In the genomic region with DNA sequence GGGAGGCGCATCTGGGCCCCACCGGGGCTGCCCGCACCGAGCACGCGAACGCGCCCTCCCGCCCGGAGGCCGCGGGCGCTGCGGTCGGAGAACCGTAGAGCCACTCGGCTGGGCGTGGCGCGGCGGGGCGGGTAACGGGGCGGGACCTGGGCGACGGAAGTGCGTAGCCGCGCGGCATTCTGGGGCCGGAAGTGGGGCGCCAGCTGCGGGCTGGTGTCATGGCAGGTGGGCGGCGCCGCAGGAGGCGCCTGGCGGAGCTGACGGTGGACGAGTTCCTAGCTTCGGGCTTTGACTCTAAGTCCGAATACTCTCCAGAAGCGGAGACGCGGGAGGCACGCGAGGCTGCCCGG, we compare ENCODE assay signal across 9 cellular contexts. TPM values are rescaled to one million over a fixed set of nuclear protein-coding genes. Genes with fewer than 3 reads are reported as not detected.
A peak's percentile ranks its signal among the peaks of the same experiment; 100 is the strongest.
DNase-seq lines count a peak whose midpoint lies in the region; ATAC-seq, FAIRE-seq and TF ChIP-seq lines count a peak whose summit lies in the region.
"Not testable (repeated sequence)": the region's sequence is repeated elsewhere in the genome, so short reads cannot be mapped to it uniquely, and the experiment has no call there.
"Had no signal": no experiment of that assay in that cellular context is flagged by ENCODE, and none has a peak within 500 bp of the region (broad histone marks: within the 10 kb centered on the region; RNA-seq: fewer than 3 reads in every experiment).

No MANE protein-coding gene starts in this region.

- TF ChIP-seq EP300 in GM12878 (IDR thresholded peaks at IDR 0.05; ENCODE audit: borderline replicate concordance in 1 of 2, control insufficient read depth in 1 of 2, low read depth in 2 of 2, low read length in 2 of 2), result not testable (repeated sequence)

- H2AFZ ChIP-seq in GM12878 (ENCODE audit: control insufficient read depth, low read depth, low read length), result not testable (repeated sequence)

- H3K9ac ChIP-seq in GM12878 (ENCODE audit: control insufficient read depth, insufficient read depth, low read length), result peak overlapping the region; percentile 35; the same call in 1 of the 2 replicates

- FAIRE-seq in GM12878 (lab: Jason Lieb, UNC), result not testable (repeated sequence)

- RAD21 ChIA-PET in GM12878 (lab: Charles Lee; ENCODE audit: unreplicated experiment), result not testable (repeated sequence)

- peak overlapping the region; percentile 44 for H3K4me3 Mint-ChIP-seq in T-helper 1 cell treated with Interleukin-12 subunit alpha and Interleukin-12 subunit beta and Interleukin-4 antibody, amounts not matched to agents 30 μg/mL and 1 μg/mL, for 36 hours
- H3K4me3 Mint-ChIP-seq in memory B cell, result peak overlapping the region; percentile 76

- H3K4me1 Mint-ChIP-seq in T-helper 1 cell treated with Interleukin-12 subunit alpha and Interleukin-12 subunit beta and Interleukin-4 antibody, amounts not matched to agents 30 μg/mL and 1 μg/mL, for 36 hours (ENCODE audit: low read depth); memory B cell: not testable (repeated sequence)

- TF ChIP-seq RAD21 in GM12878 (IDR thresholded peaks at IDR 0.05; ENCODE audit: insufficient read depth, low read depth, low read length), result not testable (repeated sequence)

- H3K9me3 ChIP-seq in GM12878 (replicated peaks; ENCODE audit: control insufficient read depth, insufficient read depth, low read length), result not testable (repeated sequence)

- 0 out of 2 replicates have a peak overlapping the region, but pooled peaks have one; percentile 27 for H3K4me3 ChIP-seq in GM12878

- CTCF ChIA-PET in GM12878 (lab: Yijun Ruan, JAX), result not testable (repeated sequence)

- peak; percentile 52; the same call in 1 of the 2 replicates for TF ChIP-seq POLR2A in GM12878 (IDR thresholded peaks at IDR 0.05; ENCODE audit: low read depth, low read length)

- ATAC-seq in GM21619 (IDR thresholded peaks at IDR 0.05; ENCODE audit: unreplicated experiment) (peak; percentile 71), foreskin keratinocyte (peak; percentile 83), memory B cell (ENCODE audit: low read depth) (peak; percentile 98)
- ATAC-seq in GM12878, result not testable (repeated sequence)

- 61% methylated on average over 17 of the region's 48 CpGs for WGBS in GM12878 (ENCODE audit: insufficient coverage, insufficient replicate concordance, low lambda C conversion rate, missing lambda C conversion rate)

- POLR2A ChIA-PET in GM12878 (lab: Charles Lee), result not testable (repeated sequence)

- 0 out of 2 replicates have a peak overlapping the region, but pooled peaks have one; percentile 2 for H3K27ac ChIP-seq in GM12878 (ENCODE audit: control insufficient read depth, insufficient read depth)
- not testable (repeated sequence) for H3K27ac ChIP-seq in foreskin keratinocyte

- H3K4me2 ChIP-seq in GM12878 (ENCODE audit: control insufficient read depth, insufficient read depth), result not testable (repeated sequence)

- H3K9me3 Mint-ChIP-seq in T-helper 1 cell treated with Interleukin-12 subunit alpha and Interleukin-12 subunit beta and Interleukin-4 antibody, amounts not matched to agents 30 μg/mL and 1 μg/mL, for 36 hours; memory B cell: not testable (repeated sequence)

- not testable (repeated sequence) for H3K27me3 ChIP-seq in GM12878 (replicated peaks in 1 of 2; ENCODE audit: control insufficient read depth in 2 of 2, insufficient read depth in 2 of 2, low read length in 1 of 2); foreskin keratinocyte

- BruUV-seq in GM12878 (replicated peaks; lab: Mats Ljungman, UMichigan), result not testable (repeated sequence)

- H3K36me3 Mint-ChIP-seq in T-helper 1 cell treated with Interleukin-12 subunit alpha and Interleukin-12 subunit beta and Interleukin-4 antibody, amounts not matched to agents 30 μg/mL and 1 μg/mL, for 36 hours (ENCODE audit: low read depth); memory B cell: not testable (repeated sequence)

- not testable (repeated sequence) for H3K27ac Mint-ChIP-seq in T-helper 1 cell treated with Interleukin-12 subunit alpha and Interleukin-12 subunit beta and Interleukin-4 antibody, amounts not matched to agents 30 μg/mL and 1 μg/mL, for 36 hours; memory B cell

- H3K4me1 ChIP-seq in GM12878 (ENCODE audit: control insufficient read depth, insufficient read depth, low read length); foreskin keratinocyte: not testable (repeated sequence)

- DNase-seq in AG20443 (ENCODE audit: low spot score), result peak; percentile 30
- DNase-seq in activated T-cell treated with anti-CD3 and anti-CD28 coated beads for 48 hours (ENCODE audit: low read depth), result peak; percentile 25
- DNase-seq in GM12878 (ENCODE audit: low read depth, low spot score); foreskin keratinocyte: not testable (repeated sequence)
- peak in 1 of 2 donors; percentile 47 for DNase-seq in memory B cell (ENCODE audit: low spot score in 2 of 2)
- peak; percentile 23 for DNase-seq in stimulated activated CD4-positive, alpha-beta T cell treated with anti-CD3 and anti-CD28 coated beads, Interleukin-1b, Interleukin-23, amount 100 ng/mL, for 48 hours

- TF ChIP-seq CTCF in GM12878 (IDR thresholded peaks at IDR 0.05 in 2 of 3, conservative IDR thresholded peaks at IDR 0.05 in 1 of 3; ENCODE audit: control insufficient read depth in 2 of 3, extremely low read depth in 1 of 3, insufficient read depth in 1 of 3, low read depth in 3 of 3, low read length in 3 of 3); foreskin keratinocyte (conservative IDR thresholded peaks at IDR 0.05): not testable (repeated sequence)

- SMC1A ChIA-PET in GM12878 (lab: Charles Lee; ENCODE audit: uncharacterized antibody, unreplicated experiment), result not testable (repeated sequence)

- H4K20me1 ChIP-seq in GM12878 (ENCODE audit: control insufficient read depth, insufficient read depth), result not testable (repeated sequence)

- H3K36me3 ChIP-seq in GM12878 (ENCODE audit: control insufficient read depth in 2 of 2, insufficient read depth in 2 of 2, low read length in 1 of 2), result not testable (repeated sequence)

- in situ Hi-C loops in GM12878 (cut with MboI), result not testable (repeated sequence)

- H3K27me3 Mint-ChIP-seq in T-helper 1 cell treated with Interleukin-12 subunit alpha and Interleukin-12 subunit beta and Interleukin-4 antibody, amounts not matched to agents 30 μg/mL and 1 μg/mL, for 36 hours (ENCODE audit: low read depth); memory B cell: not testable (repeated sequence)

- intact Hi-C loops in GM12878 (cut with micrococcal nuclease; ENCODE audit: unreplicated experiment), result not testable (repeated sequence)

- not testable (repeated sequence) for H3K79me2 ChIP-seq in GM12878 (ENCODE audit: control insufficient read depth, insufficient read depth, low read length)

RNA-seq across cellular contexts. Expression of gene TUBA3E, which starts 30.9 kb away (rescaled TPM):
- total RNA-seq in GM12878 (2013; cell fraction: nucleolus; rRNA removed), result not detected in 2 replicates
- total RNA-seq in GM12878 (2014; rRNA removed) (not detected in 2 replicates), GM12878 (2014; rRNA removed; fragmentation: Illumina TruSeq; extraction: Trizol) (not detected in 2 replicates), GM12878 (2021) (not detected in 2 replicates), foreskin keratinocyte (not detected in 2 replicates)
- polyA plus RNA-seq in GM12878 (2011; ENCODE audit: low read depth), result not detected
- polyA plus RNA-seq in GM12878 (2011; rRNA removed) (not detected in 2 replicates), GM12878 (2014; fragmentation: Illumina TruSeq; extraction: Trizol) (not detected in 2 replicates), GM12878 (2014; fragmentation: Nextera tagmentation; extraction: Ambion mirVana) (not detected), GM12878 (2014; rRNA removed) (not detected in 2 replicates), GM12878 (2016; fragmentation: Nextera tagmentation; extraction: Ambion mirVana) (not detected), foreskin keratinocyte (not detected in 2 replicates)
- not detected in 2 replicates for polyA plus RNA-seq in GM12878 (2011; cell fraction: cytosol; rRNA removed)
- not detected in 2 replicates for polyA plus RNA-seq in GM12878 (2011; cell fraction: nucleus; rRNA removed)
- polyA plus RNA-seq in GM12878 (2012), result not detected in 2 replicates
- not detected in 2 replicates for polyA minus RNA-seq in GM12878 (2011; rRNA and poly(A)+ RNA removed)
- not detected in 2 replicates for polyA minus RNA-seq in GM12878 (2011; cell fraction: cytosol; rRNA and poly(A)+ RNA removed)
- polyA minus RNA-seq in GM12878 (2011; cell fraction: nucleus; rRNA and poly(A)+ RNA removed), result not detected in 2 replicates
- total RNA-seq: CD8-positive, alpha-beta T cell had no signal

RNA-seq across cellular contexts. Expression of gene MZT2B, which starts 47.1 kb away (rescaled TPM):
- 32.3 and 32.4 TPM in 2 replicates for total RNA-seq in GM12878 (2013; cell fraction: nucleolus; rRNA removed)
- total RNA-seq in GM12878 (2014; rRNA removed) (321 and 369 TPM in 2 replicates), GM12878 (2014; rRNA removed; fragmentation: Illumina TruSeq; extraction: Trizol) (45.7 and 51.5 TPM in 2 replicates), GM12878 (2021) (399 and 409 TPM in 2 replicates), foreskin keratinocyte (365 and 366 TPM in 2 replicates)
- 73.9 TPM for polyA plus RNA-seq in GM12878 (2011; ENCODE audit: low read depth)
- polyA plus RNA-seq in GM12878 (2011; rRNA removed) (60.4 and 104 TPM in 2 replicates), GM12878 (2014; fragmentation: Illumina TruSeq; extraction: Trizol) (7.2 TPM in 1 of 2 replicates, not detected in the other), GM12878 (2014; fragmentation: Nextera tagmentation; extraction: Ambion mirVana) (10 to 100 TPM in 1 of 2 experiments, 1 to 10 TPM in 1; 6.3 to 20.4 TPM), GM12878 (2014; rRNA removed) (292 and 388 TPM in 2 replicates), GM12878 (2016; fragmentation: Nextera tagmentation; extraction: Ambion mirVana) (100 to 1,000 TPM; 294 to 320 TPM), foreskin keratinocyte (423 and 518 TPM in 2 replicates)
- 73.9 and 197 TPM in 2 replicates for polyA plus RNA-seq in GM12878 (2011; cell fraction: cytosol; rRNA removed)
- polyA plus RNA-seq in GM12878 (2011; cell fraction: nucleus; rRNA removed), result 64.2 and 65.3 TPM in 2 replicates
- polyA plus RNA-seq in GM12878 (2012), result 257 and 266 TPM in 2 replicates
- polyA minus RNA-seq in GM12878 (2011; rRNA and poly(A)+ RNA removed), result 6.4 and 15.5 TPM in 2 replicates
- 32.7 and 37.4 TPM in 2 replicates for polyA minus RNA-seq in GM12878 (2011; cell fraction: cytosol; rRNA and poly(A)+ RNA removed)
- 19.1 and 33.1 TPM in 2 replicates for polyA minus RNA-seq in GM12878 (2011; cell fraction: nucleus; rRNA and poly(A)+ RNA removed)

RNA-seq across cellular contexts. Expression of gene SMPD4, which starts 47.7 kb away (rescaled TPM):
- 50.9 and 62.7 TPM in 2 replicates for total RNA-seq in GM12878 (2013; cell fraction: nucleolus; rRNA removed)
- 36.1 and 45.9 TPM in 2 replicates for total RNA-seq in GM12878 (2014; rRNA removed)
- 23.7 and 27.1 TPM in 2 replicates for total RNA-seq in GM12878 (2014; rRNA removed; fragmentation: Illumina TruSeq; extraction: Trizol)
- total RNA-seq in GM12878 (2021), result 78.2 and 79.5 TPM in 2 replicates
- 24.0 TPM for polyA plus RNA-seq in GM12878 (2011; ENCODE audit: low read depth)
- polyA plus RNA-seq in GM12878 (2011; rRNA removed), result 13.7 and 26.0 TPM in 2 replicates
- 40.3 and 41.5 TPM in 2 replicates for polyA plus RNA-seq in GM12878 (2011; cell fraction: cytosol; rRNA removed)
- polyA plus RNA-seq in GM12878 (2011; cell fraction: nucleus; rRNA removed), result 206 and 236 TPM in 2 replicates
- polyA plus RNA-seq in GM12878 (2012), result 45.1 and 45.4 TPM in 2 replicates
- 23.4 and 45.4 TPM in 2 replicates for polyA plus RNA-seq in GM12878 (2014; fragmentation: Illumina TruSeq; extraction: Trizol)
- 10 to 100 TPM in 1 of 2 experiments, 1 to 10 TPM in 1; 5.0 to 10.4 TPM for polyA plus RNA-seq in GM12878 (2014; fragmentation: Nextera tagmentation; extraction: Ambion mirVana)
- polyA plus RNA-seq in GM12878 (2014; rRNA removed), result 60.4 and 62.8 TPM in 2 replicates
- polyA plus RNA-seq in GM12878 (2016; fragmentation: Nextera tagmentation; extraction: Ambion mirVana), result 10 to 100 TPM; 79.0 to 82.0 TPM
- polyA minus RNA-seq in GM12878 (2011; rRNA and poly(A)+ RNA removed), result 30.1 and 47.9 TPM in 2 replicates
- polyA minus RNA-seq in GM12878 (2011; cell fraction: cytosol; rRNA and poly(A)+ RNA removed), result 31.5 and 33.1 TPM in 2 replicates
- 49.7 and 96.1 TPM in 2 replicates for polyA minus RNA-seq in GM12878 (2011; cell fraction: nucleus; rRNA and poly(A)+ RNA removed)
- 60.2 and 63.4 TPM in 2 replicates for total RNA-seq in foreskin keratinocyte
- 56.1 and 59.2 TPM in 2 replicates for polyA plus RNA-seq in foreskin keratinocyte
